Comparison of ENCODE assay signal across 8 cellular contexts in the genomic region with DNA sequence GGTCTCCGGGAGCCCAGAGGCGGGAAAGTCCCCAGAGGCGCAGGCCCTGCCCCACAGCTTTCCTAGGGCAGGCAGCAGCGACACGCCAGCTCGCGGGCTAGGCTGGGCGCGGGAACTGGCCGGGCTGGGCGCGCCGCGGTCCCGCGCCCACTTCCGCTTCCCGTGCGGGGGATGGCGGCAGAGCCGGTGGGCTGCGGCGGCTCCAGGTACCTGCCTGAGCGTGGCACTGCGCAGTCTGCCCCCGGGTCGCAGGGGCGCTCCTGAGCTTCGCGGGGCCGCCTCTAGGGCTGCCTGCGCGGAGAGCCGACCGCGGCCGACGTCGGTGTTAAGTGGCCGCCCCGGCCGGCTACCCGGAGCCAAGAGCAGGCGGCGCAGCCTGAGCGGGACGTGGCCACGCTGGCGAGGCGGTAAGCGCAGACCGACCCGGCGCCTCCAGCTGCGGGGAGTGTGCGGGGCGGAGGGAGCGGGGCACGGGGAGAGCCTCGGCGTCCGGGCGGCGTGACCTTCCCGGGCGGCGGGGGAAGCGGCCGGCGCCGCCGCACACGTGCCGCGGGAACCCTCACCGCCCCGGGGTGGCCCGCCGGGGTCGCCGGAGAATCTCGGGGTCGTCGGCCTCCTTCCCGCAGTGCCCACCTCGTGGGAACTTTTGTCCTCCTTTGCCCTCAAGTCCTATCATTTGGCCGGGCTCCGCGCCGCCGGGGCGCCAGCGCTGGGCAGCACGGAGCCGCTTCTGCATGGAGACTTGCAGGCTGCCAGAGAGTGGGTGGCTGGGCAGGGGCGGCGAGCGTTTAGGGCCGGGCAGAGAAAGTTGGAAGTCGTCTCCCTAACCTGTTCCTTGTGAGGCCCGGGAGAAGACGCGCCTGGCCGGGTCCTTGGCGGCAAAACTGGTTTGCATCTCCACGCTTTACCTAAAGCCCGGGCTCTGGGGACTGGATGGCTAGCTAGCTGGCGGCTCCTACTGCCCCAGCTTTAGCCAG. TPM values are rescaled to one million over a fixed set of nuclear protein-coding genes. Genes with fewer than 3 reads are reported as not detected.
DNase-seq lines count a peak whose midpoint lies in the region; ATAC-seq and TF ChIP-seq lines count a peak whose summit lies in the region.

No MANE protein-coding gene starts in this region.

- intact Hi-C loops in CD4-positive, alpha-beta memory T cell (cut with micrococcal nuclease) = no loop called here
- intact Hi-C loops in heart right ventricle (cut with DNase I) = no loop called here

- peak in 4 of 9 donors; percentile 21 to 30 (median 26) for TF ChIP-seq CTCF in heart right ventricle (IDR thresholded peaks at IDR 0.05)
- no peak for TF ChIP-seq CTCF in retinal pigment epithelial cell (conservative IDR thresholded peaks at IDR 0.05; ENCODE audit: low read depth, low read length)

- peak overlapping the region in 1 of 2 donors; percentile 32 for H3K4me3 ChIP-seq in CD4-positive, alpha-beta memory T cell (ENCODE audit: low read length in 2 of 2)
- H3K4me3 ChIP-seq in heart right ventricle (peak overlapping the region; percentile 22 to 65 (median 59)), retinal pigment epithelial cell (ENCODE audit: low read length) (peak overlapping the region; percentile 49)

- H3K27ac Mint-ChIP-seq in CD4-positive, alpha-beta memory T cell = no peak overlapping the region

- H3K9me3 ChIP-seq in CD4-positive, alpha-beta memory T cell (ENCODE audit: control insufficient read depth in 1 of 2, low read length in 2 of 2) = peaks cover 0 to 5% of the 10 kb centered on the region in 2 donors
- peaks cover 0 to 5% (median 0%) of the 10 kb centered on the region in 11 donors for H3K9me3 ChIP-seq in heart right ventricle

- no peaks in the 10 kb centered on the region for H3K4me1 ChIP-seq in CD4-positive, alpha-beta memory T cell (ENCODE audit: insufficient read depth, low read length)
- peaks cover 0 to 13% (median 6%) of the 10 kb centered on the region in 9 donors for H3K4me1 ChIP-seq in heart right ventricle

- CTCF ChIA-PET in CD4-positive, alpha-beta memory T cell (lab: Charles Lee; ENCODE audit: partially characterized antibody) = interaction anchor here (1.6 to 2.8 kb wide), 2 partner anchors 12 to 17 kb away, joined by 5 to 8 read pairs; no protein-coding TSS in a partner anchor

- ATAC-seq in GM18868 (IDR thresholded peaks at IDR 0.05; ENCODE audit: unreplicated experiment) (peak; percentile 78), HG03025 (IDR thresholded peaks at IDR 0.05; ENCODE audit: low FRiP score, unreplicated experiment) (peak; percentile 74), heart right ventricle (peak; percentile 66 to 91 (median 80))

- H3K4me3 Mint-ChIP-seq in CD4-positive, alpha-beta memory T cell = peak overlapping the region; percentile 32 to 82 (median 63)

- no peaks in the 10 kb centered on the region for H3K27me3 ChIP-seq in CD4-positive, alpha-beta memory T cell (ENCODE audit: insufficient read depth, low read length)
- H3K27me3 ChIP-seq in heart right ventricle = peaks cover 0 to 55% (median 43%) of the 10 kb centered on the region in 7 donors

- H3K36me3 Mint-ChIP-seq in CD4-positive, alpha-beta memory T cell = no peaks in the 10 kb centered on the region

- 2% methylated on average over 88 to 108 of the region's 108 CpGs for WGBS in heart right ventricle, 2 donors

- peak in 3 of 5 donors; percentile 3 to 13 (median 9) for DNase-seq in CD4-positive, alpha-beta memory T cell
- DNase-seq in NCI-H69 (lab: John Stamatoyannopoulos, UW) (peak; percentile 47), activated gamma-delta T cell (lab: John Stamatoyannopoulos, UW) (peak; percentile 20), heart right ventricle (peak in 1 of 2 donors; percentile 38), retinal pigment epithelial cell (ENCODE audit: low read depth) (no peak), superior temporal gyrus (ENCODE audit: extremely low spot score) (no peak)

- H3K27ac ChIP-seq in CD4-positive, alpha-beta memory T cell (ENCODE audit: low read depth, low read length) = no peak overlapping the region
- peak overlapping the region in 2 of 10 donors; percentile 4 to 9 for H3K27ac ChIP-seq in heart right ventricle

- peaks cover 0 to 16% (median 10%) of the 10 kb centered on the region in 8 donors for H3K9me3 Mint-ChIP-seq in CD4-positive, alpha-beta memory T cell

- POLR2A ChIA-PET in CD4-positive, alpha-beta memory T cell (lab: Charles Lee; ENCODE audit: partially characterized antibody) = no interaction called here

- peaks cover 21 to 50% of the 10 kb centered on the region in 2 donors for H3K27me3 Mint-ChIP-seq in CD4-positive, alpha-beta memory T cell

- no peaks in the 10 kb centered on the region for H3K36me3 ChIP-seq in CD4-positive, alpha-beta memory T cell (ENCODE audit: insufficient read depth, low read length)
- no peaks in the 10 kb centered on the region for H3K36me3 ChIP-seq in heart right ventricle

- H3K4me1 Mint-ChIP-seq in CD4-positive, alpha-beta memory T cell = peaks cover 0 to 8% (median 1%) of the 10 kb centered on the region in 4 donors

RNA-seq across cellular contexts. Expression of a gene that starts 31.4 kb away (rescaled TPM):
- total RNA-seq in CD4-positive, alpha-beta memory T cell = 100 to 1,000 TPM; 131 to 136 TPM
- 10 to 100 TPM in 1 of 2 donors, 1 to 10 TPM in 1; 5.6 to 24.5 TPM for polyA plus RNA-seq in CD4-positive, alpha-beta memory T cell
- 10 to 100 TPM; 20.4 to 35.4 (median 31.0) TPM for total RNA-seq in heart right ventricle
- 10 to 100 TPM; 13.3 to 50.5 TPM for polyA plus RNA-seq in heart right ventricle

RNA-seq across cellular contexts. Expression of a gene that starts 40.7 kb away (rescaled TPM):
- total RNA-seq in CD4-positive, alpha-beta memory T cell = not detected
- polyA plus RNA-seq in CD4-positive, alpha-beta memory T cell = not detected
- not detected for total RNA-seq in heart right ventricle
- not detected for polyA plus RNA-seq in heart right ventricle

Comparison
In these comparisons a context has a peak if more than half of its experiments do, and no peak if none do; other contexts are left out.
1. DNase-seq: peak in CD4-positive, alpha-beta memory T cell (3 of 5), NCI-H69 (single experiment) and activated gamma-delta T cell (single experiment); none in retinal pigment epithelial cell (single experiment) and superior temporal gyrus (single experiment).
2. Peak in every context shown above with its lines, with median percentiles within 50 percentile points of each other: ATAC-seq.